9 cellular contexts compared by ENCODE assay signal in genomic region chr2:44939074-44940052, GRCh38. TPM values are rescaled to one million over a fixed set of nuclear protein-coding genes. Genes with fewer than 3 reads are reported as not detected.
DNase-seq lines count a peak whose midpoint lies in the region; ATAC-seq and TF ChIP-seq lines count a peak whose summit lies in the region.
"Had no signal": no experiment of that assay in that cellular context is flagged by ENCODE, and none has a peak within 500 bp of the region (broad histone marks: within the 10 kb centered on the region; RNA-seq: fewer than 3 reads in every experiment).

No MANE protein-coding gene starts in this region.

- intact Hi-C loops in activated T-helper 1 cell treated with anti-CD3 and anti-CD28 coated beads, Interleukin-12 subunit alpha, Interleukin-12 subunit beta, Interleukin-2, Interleukin-4 antibody, amounts not matched to agents 30 ng/mL and 10 ng/mL and 1 ng/mL, durations not matched to agents 14 hours and 24 hours and 36 hours (cut with micrococcal nuclease), result loop anchor here (5.0 kb wide), 1 partner anchor 233 kb away; no protein-coding TSS in a partner anchor

- H3K4me3 ChIP-seq in GM12865 (ENCODE audit: low read depth, low read length), result peak overlapping the region; percentile 45
- H3K4me3 ChIP-seq in NB4 (ENCODE audit: low read depth, low read length), result peak overlapping the region; percentile 76
- H3K4me3 ChIP-seq in retinal pigment epithelial cell (ENCODE audit: low read length), result peak overlapping the region; percentile 100
- H3K4me3 ChIP-seq: mucosa of descending colon had no signal

- H3K9me3 Mint-ChIP-seq in glutamatergic neuron (ENCODE audit: unreplicated experiment), result peaks cover 12% of the 10 kb centered on the region
- H3K9me3 Mint-ChIP-seq in activated T-helper 1 cell treated with anti-CD3 and anti-CD28 coated beads, Interleukin-12 subunit alpha, Interleukin-12 subunit beta, Interleukin-2, Interleukin-4 antibody, amounts not matched to agents 30 ng/mL and 10 ng/mL and 1 ng/mL, durations not matched to agents 14 hours and 24 hours and 36 hours, result no peaks in the 10 kb centered on the region
- H3K9me3 Mint-ChIP-seq: activated naive CD8-positive, alpha-beta T cell treated with anti-CD3 and anti-CD28 coated beads, Interleukin-2, amount 10 ng/mL, durations not matched to agents 7 days and 5 days had no signal

- ATAC-seq in GM21423 (IDR thresholded peaks at IDR 0.05; ENCODE audit: unreplicated experiment), result no peak

- no peaks in the 10 kb centered on the region for H3K36me3 Mint-ChIP-seq in glutamatergic neuron (ENCODE audit: unreplicated experiment)
- peaks cover 3% of the 10 kb centered on the region for H3K36me3 Mint-ChIP-seq in activated T-helper 1 cell treated with anti-CD3 and anti-CD28 coated beads, Interleukin-12 subunit alpha, Interleukin-12 subunit beta, Interleukin-2, Interleukin-4 antibody, amounts not matched to agents 30 ng/mL and 10 ng/mL and 1 ng/mL, durations not matched to agents 14 hours and 24 hours and 36 hours (ENCODE audit: low read depth)
- H3K36me3 Mint-ChIP-seq: activated naive CD8-positive, alpha-beta T cell treated with anti-CD3 and anti-CD28 coated beads, Interleukin-2, amount 10 ng/mL, durations not matched to agents 7 days and 5 days had no signal

- TF ChIP-seq CTCF in GM12865 (IDR thresholded peaks at IDR 0.05; ENCODE audit: insufficient read depth, low read depth, low read length, missing control alignments) (no peak), NB4 (IDR thresholded peaks at IDR 0.05; ENCODE audit: low read depth, low read length) (no peak), glutamatergic neuron (IDR thresholded peaks at IDR 0.05; ENCODE audit: partially characterized antibody, unreplicated experiment) (no peak), retinal pigment epithelial cell (conservative IDR thresholded peaks at IDR 0.05; ENCODE audit: low read depth, low read length) (no peak)

- H3K4me1 Mint-ChIP-seq in glutamatergic neuron (ENCODE audit: low read depth, unreplicated experiment), result peaks cover 10% of the 10 kb centered on the region
- H3K4me1 Mint-ChIP-seq in activated T-helper 1 cell treated with anti-CD3 and anti-CD28 coated beads, Interleukin-12 subunit alpha, Interleukin-12 subunit beta, Interleukin-2, Interleukin-4 antibody, amounts not matched to agents 30 ng/mL and 10 ng/mL and 1 ng/mL, durations not matched to agents 14 hours and 24 hours and 36 hours (ENCODE audit: low read depth), result peaks cover 19% of the 10 kb centered on the region

- H3K4me3 Mint-ChIP-seq in glutamatergic neuron (ENCODE audit: unreplicated experiment), result no peak overlapping the region
- H3K4me3 Mint-ChIP-seq in activated T-helper 1 cell treated with anti-CD3 and anti-CD28 coated beads, Interleukin-12 subunit alpha, Interleukin-12 subunit beta, Interleukin-2, Interleukin-4 antibody, amounts not matched to agents 30 ng/mL and 10 ng/mL and 1 ng/mL, durations not matched to agents 14 hours and 24 hours and 36 hours, result no peak overlapping the region
- H3K4me3 Mint-ChIP-seq: activated naive CD8-positive, alpha-beta T cell treated with anti-CD3 and anti-CD28 coated beads, Interleukin-2, amount 10 ng/mL, durations not matched to agents 7 days and 5 days had no signal

- TF ChIP-seq POLR2A in NB4 (IDR thresholded peaks at IDR 0.05; ENCODE audit: extremely low read depth, insufficient read length), result no peak

- peak overlapping the region; percentile 59 for H3K27ac Mint-ChIP-seq in glutamatergic neuron (ENCODE audit: unreplicated experiment)
- H3K27ac Mint-ChIP-seq in activated T-helper 1 cell treated with anti-CD3 and anti-CD28 coated beads, Interleukin-12 subunit alpha, Interleukin-12 subunit beta, Interleukin-2, Interleukin-4 antibody, amounts not matched to agents 30 ng/mL and 10 ng/mL and 1 ng/mL, durations not matched to agents 14 hours and 24 hours and 36 hours, result no peak overlapping the region
- H3K27ac Mint-ChIP-seq: activated naive CD8-positive, alpha-beta T cell treated with anti-CD3 and anti-CD28 coated beads, Interleukin-2, amount 10 ng/mL, durations not matched to agents 7 days and 5 days had no signal

- H3K27me3 Mint-ChIP-seq in glutamatergic neuron (ENCODE audit: unreplicated experiment), result peaks cover 37% of the 10 kb centered on the region
- peaks cover 68% of the 10 kb centered on the region for H3K27me3 Mint-ChIP-seq in activated T-helper 1 cell treated with anti-CD3 and anti-CD28 coated beads, Interleukin-12 subunit alpha, Interleukin-12 subunit beta, Interleukin-2, Interleukin-4 antibody, amounts not matched to agents 30 ng/mL and 10 ng/mL and 1 ng/mL, durations not matched to agents 14 hours and 24 hours and 36 hours (ENCODE audit: insufficient read depth)

- DNase-seq in GM12865 (ENCODE audit: low read depth), result no peak
- peak; percentile 37 for DNase-seq in NB4 (ENCODE audit: low read depth)
- DNase-seq in glutamatergic neuron, result no peak
- no peak for DNase-seq in retinal pigment epithelial cell (ENCODE audit: low read depth)
- DNase-seq in NAMALWA (ENCODE audit: low spot score), result no peak
- no peak for DNase-seq in activated T-helper 1 cell treated with anti-CD3 and anti-CD28 coated beads, Interleukin-12 subunit alpha, Interleukin-12 subunit beta, Interleukin-2, Interleukin-4 antibody, amounts not matched to agents 30 ng/mL and 10 ng/mL and 1 ng/mL, durations not matched to agents 14 hours and 24 hours and 36 hours (ENCODE audit: low spot score)

RNA-seq across cellular contexts. Expression of gene SIX3, which starts 2.1 kb away (rescaled TPM):
- total RNA-seq in glutamatergic neuron (ENCODE audit: unreplicated experiment), result 0.86 TPM
- total RNA-seq in activated T-helper 1 cell treated with anti-CD3 and anti-CD28 coated beads, Interleukin-12 subunit alpha, Interleukin-12 subunit beta, Interleukin-2, Interleukin-4 antibody, amounts not matched to agents 30 ng/mL and 10 ng/mL and 1 ng/mL, durations not matched to agents 14 hours and 24 hours and 36 hours, result not detected in 2 replicates
- total RNA-seq: activated naive CD8-positive, alpha-beta T cell treated with anti-CD3 and anti-CD28 coated beads, Interleukin-2, amount 10 ng/mL, durations not matched to agents 7 days and 5 days; mucosa of descending colon had no signal

Comparison
In these comparisons a context has a peak if more than half of its experiments do, and no peak if none do; other contexts are left out.
1. H3K4me3 ChIP-seq: peak in every context shown above with its lines; median percentile 100 in retinal pigment epithelial cell; 76 in NB4; 45 in GM12865.